11 cellular contexts compared by ENCODE assay signal in genomic region chr2:159882069-159882468, GRCh38.
"Had no signal": no experiment of that assay in that cellular context is flagged by ENCODE, and none has a peak within 500 bp of the region (broad histone marks: within the 10 kb centered on the region; RNA-seq: fewer than 3 reads in every experiment).

No MANE protein-coding gene starts in this region.

- ATAC-seq: effector memory CD8-positive, alpha-beta T cell; left ventricle myocardium superior; stimulated activated naive CD8-positive, alpha-beta T cell treated with anti-CD3 and anti-CD28 coated beads, Interleukin-15, amount 100 ng/mL, for 72 hours had no signal

- DNase-seq: activated naive CD4-positive, alpha-beta T cell treated with anti-CD3 and anti-CD28 coated beads, Interleukin-2, amount 10 ng/mL, durations not matched to agents 7 days and 5 days; effector memory CD8-positive, alpha-beta T cell; left ventricle myocardium superior; mesendoderm; nephron progenitor cell; stimulated activated CD4-positive, alpha-beta T cell treated with anti-CD3 and anti-CD28 coated beads, Interleukin-4, amount 100 ng/mL, for 1 hour; stimulated activated CD8-positive, alpha-beta memory T cell treated with anti-CD3 and anti-CD28 coated beads, Interleukin-4, amount 100 ng/mL, for 48 hours; stimulated activated naive CD8-positive, alpha-beta T cell treated with anti-CD3 and anti-CD28 coated beads, Interleukin-15, amount 100 ng/mL, for 72 hours; T1000; testis had no signal

- H3K4me3 ChIP-seq: hepatocyte, testis had no signal
